In genomic region chr17:32481193-32481592, GRCh38 we compare ENCODE assay signal across 26 cellular contexts. TPM values are rescaled to one million over a fixed set of nuclear protein-coding genes. Genes with fewer than 3 reads are reported as not detected.
DNase-seq lines count a peak whose midpoint lies in the region; ATAC-seq and TF ChIP-seq lines count a peak whose summit lies in the region.
"Had no signal": no experiment of that assay in that cellular context is flagged by ENCODE, and none has a peak within 500 bp of the region (broad histone marks: within the 10 kb centered on the region; RNA-seq: fewer than 3 reads in every experiment).

No MANE protein-coding gene starts in this region.

- H3K27ac Mint-ChIP-seq in stimulated activated naive CD8-positive, alpha-beta T cell treated with anti-CD3 and anti-CD28 coated beads, Interleukin-15, Interleukin-2, amounts not matched to agents 100 ng/mL and 50 ng/mL, for 24 hours, result peak overlapping the region; percentile 66
- peak overlapping the region in 1 of 2 donors; percentile 84 for H3K27ac Mint-ChIP-seq in stimulated activated naive CD8-positive, alpha-beta T cell treated with anti-CD3 and anti-CD28 coated beads, Interleukin-15, amount 100 ng/mL, for 72 hours
- H3K27ac Mint-ChIP-seq: CD8-positive, alpha-beta T cell; effector memory CD8-positive, alpha-beta T cell had no signal

- H3K36me3 ChIP-seq in Panc1 (ENCODE audit: control insufficient read depth, insufficient read depth, low read length) (peaks cover 39% of the 10 kb centered on the region), upper lobe of right lung (peaks cover 68% of the 10 kb centered on the region), left lung (peaks cover 0 to 74% of the 10 kb centered on the region in 2 donors), PC-3 (ENCODE audit: low read depth, low read length) (peaks cover 40% of the 10 kb centered on the region)

- TF ChIP-seq CTCF in Panc1 (IDR thresholded peaks at IDR 0.05) (no peak), dorsolateral prefrontal cortex (IDR thresholded peaks at IDR 0.05 in 54 of 56, conservative IDR thresholded peaks at IDR 0.05 in 2 of 56; ENCODE audit: low read depth in 1 of 56, partially characterized antibody in 56 of 56) (no peak), upper lobe of right lung (IDR thresholded peaks at IDR 0.05) (no peak), left lung (IDR thresholded peaks at IDR 0.05) (no peak), PC-3 (conservative IDR thresholded peaks at IDR 0.05; ENCODE audit: low read depth, low read length) (no peak)

- no peaks in the 10 kb centered on the region for H3K9me2 ChIP-seq in PC-3 (replicated peaks; ENCODE audit: low read length)

- in situ Hi-C loops in Panc1 (cut with HindIII; ENCODE audit: low pct_unique_long_range_greater_than_20kb, low sequenced_read_pairs), result no loop called here

- H3K4me1 Mint-ChIP-seq in stimulated activated naive CD8-positive, alpha-beta T cell treated with anti-CD3 and anti-CD28 coated beads, Interleukin-15, Interleukin-2, amounts not matched to agents 100 ng/mL and 50 ng/mL, for 24 hours (ENCODE audit: low read depth), result peaks cover 4% of the 10 kb centered on the region
- peaks cover 31% of the 10 kb centered on the region for H3K4me1 Mint-ChIP-seq in stimulated activated naive CD8-positive, alpha-beta T cell treated with anti-CD3 and anti-CD28 coated beads, Interleukin-15, amount 100 ng/mL, for 72 hours

- peaks cover 62% of the 10 kb centered on the region for H3K36me3 Mint-ChIP-seq in stimulated activated naive CD8-positive, alpha-beta T cell treated with anti-CD3 and anti-CD28 coated beads, Interleukin-15, Interleukin-2, amounts not matched to agents 100 ng/mL and 50 ng/mL, for 24 hours (ENCODE audit: low read depth)

- H3K79me2 ChIP-seq in PC-3 (ENCODE audit: low read length), result no peaks in the 10 kb centered on the region

- H3K4me3 Mint-ChIP-seq in stimulated activated naive CD8-positive, alpha-beta T cell treated with anti-CD3 and anti-CD28 coated beads, Interleukin-15, Interleukin-2, amounts not matched to agents 100 ng/mL and 50 ng/mL, for 24 hours, result no peak overlapping the region
- H3K4me3 Mint-ChIP-seq in stimulated activated naive CD8-positive, alpha-beta T cell treated with anti-CD3 and anti-CD28 coated beads, Interleukin-15, amount 100 ng/mL, for 72 hours, result no peak overlapping the region
- H3K4me3 Mint-ChIP-seq: activated naive CD8-positive, alpha-beta T cell; CD8-positive, alpha-beta T cell; effector memory CD8-positive, alpha-beta T cell had no signal

- H3K9me3 Mint-ChIP-seq in stimulated activated naive CD8-positive, alpha-beta T cell treated with anti-CD3 and anti-CD28 coated beads, Interleukin-15, Interleukin-2, amounts not matched to agents 100 ng/mL and 50 ng/mL, for 24 hours, result no peaks in the 10 kb centered on the region
- H3K9me3 Mint-ChIP-seq in stimulated activated naive CD8-positive, alpha-beta T cell treated with anti-CD3 and anti-CD28 coated beads, Interleukin-15, amount 100 ng/mL, for 72 hours, result no peaks in the 10 kb centered on the region
- H3K9me3 Mint-ChIP-seq: CD8-positive, alpha-beta T cell; effector memory CD8-positive, alpha-beta T cell had no signal

- H3K27ac ChIP-seq in Panc1 (ENCODE audit: low read length) (no peak overlapping the region), dorsolateral prefrontal cortex (peak overlapping the region in 52 of 59 donors; percentile 0 to 99 (median 95)), upper lobe of right lung (no peak overlapping the region), left lung (no peak overlapping the region), PC-3 (ENCODE audit: low read length) (no peak overlapping the region)
- H3K27ac ChIP-seq: esophagus muscularis mucosa, HL-60, RWPE1, upper lobe of left lung, WERI-Rb-1 had no signal

- no peak for DNase-seq in stimulated activated naive CD8-positive, alpha-beta T cell treated with anti-CD3 and anti-CD28 coated beads, Interleukin-15, amount 100 ng/mL, for 72 hours
- DNase-seq in Panc1 (ENCODE audit: low read depth, low spot score) (no peak), dorsolateral prefrontal cortex (no peak), upper lobe of right lung (peak; percentile 25), left lung (no peak), PC-3 (no peak), dermis blood vessel endothelial cell (no peak)
- DNase-seq: activated CD4-positive, alpha-beta T cell treated with anti-CD3 and anti-CD28 coated beads, Interleukin-2, amount 50 U/mL, for 4 hours; activated T-cell treated with anti-CD3 and anti-CD28 coated beads, Interleukin-2, amount 50 U/mL, for 1 hour; CD8-positive, alpha-beta T cell; cerebellar nuclear complex; effector memory CD8-positive, alpha-beta T cell; foreskin melanocyte; Kasumi-1; NCI-H1694; NCI-H2171 treated with DMSO at 0.1 percent for 48 hours; NCI-H526 treated with DMSO at 0.1 percent for 48 hours; WERI-Rb-1 had no signal

- peaks cover 7% of the 10 kb centered on the region for H3F3A ChIP-seq in PC-3 (ENCODE audit: low read length, unreplicated experiment)

- BruUV-seq in Panc1 (replicated peaks; lab: Mats Ljungman, UMichigan) (TSS peak; percentile 63), PC-3 (replicated peaks; lab: Mats Ljungman, UMichigan) (no TSS peak)

- no peak overlapping the region for H3K9ac ChIP-seq in PC-3 (ENCODE audit: low read length)

- intact Hi-C loops in Panc1 (cut with micrococcal nuclease; ENCODE audit: unreplicated experiment) (loop anchor here (5.0 kb wide), 1 partner anchor 271 kb away; no protein-coding TSS in a partner anchor), dorsolateral prefrontal cortex (cut with DNase I) (loop anchor here (5.0 to 10.0 kb wide), 4 partner anchors 66 to 454 kb away; no protein-coding TSS in a partner anchor), upper lobe of right lung (cut with DNase I) (no loop called here), left lung (cut with DNase I) (loop anchor here in 1 of 2 donors (10.0 kb wide), 1 partner anchor 274 kb away; no protein-coding TSS in a partner anchor), PC-3 (cut with micrococcal nuclease) (loop anchor here (5.0 to 10.0 kb wide), 2 partner anchors 124 to 276 kb away; no protein-coding TSS in a partner anchor)

- H3K27me3 Mint-ChIP-seq in stimulated activated naive CD8-positive, alpha-beta T cell treated with anti-CD3 and anti-CD28 coated beads, Interleukin-15, Interleukin-2, amounts not matched to agents 100 ng/mL and 50 ng/mL, for 24 hours, result no peaks in the 10 kb centered on the region
- no peaks in the 10 kb centered on the region for H3K27me3 Mint-ChIP-seq in stimulated activated naive CD8-positive, alpha-beta T cell treated with anti-CD3 and anti-CD28 coated beads, Interleukin-15, amount 100 ng/mL, for 72 hours
- H3K27me3 Mint-ChIP-seq: activated naive CD8-positive, alpha-beta T cell; effector memory CD8-positive, alpha-beta T cell had no signal

- H2AFZ ChIP-seq in PC-3 (ENCODE audit: low read length), result no peak overlapping the region

- POLR2A ChIA-PET in Panc1 (lab: Charles Lee), result no interaction called here
- POLR2A ChIA-PET in PC-3 (lab: Charles Lee; ENCODE audit: unreplicated experiment), result no interaction called here

- H3K4me3 ChIP-seq in Panc1 (ENCODE audit: low read depth in 2 of 2, low read length in 2 of 2) (no peak overlapping the region), dorsolateral prefrontal cortex (no peak overlapping the region), upper lobe of right lung (no peak overlapping the region), left lung (no peak overlapping the region), PC-3 (ENCODE audit: low read length) (no peak overlapping the region)
- H3K4me3 ChIP-seq: esophagus muscularis mucosa, HAP-1, mucosa of descending colon, upper lobe of left lung had no signal

- no peaks in the 10 kb centered on the region for H3K27me3 ChIP-seq in Panc1 (ENCODE audit: control insufficient read depth, insufficient read depth, low read length)
- H3K27me3 ChIP-seq in dorsolateral prefrontal cortex, result no peaks in the 10 kb centered on the region
- no peaks in the 10 kb centered on the region for H3K27me3 ChIP-seq in upper lobe of right lung
- H3K27me3 ChIP-seq in left lung, result peaks cover 0 to 4% of the 10 kb centered on the region in 2 donors
- no peaks in the 10 kb centered on the region for H3K27me3 ChIP-seq in PC-3 (ENCODE audit: low read length)
- H3K27me3 ChIP-seq: esophagus muscularis mucosa, upper lobe of left lung had no signal

- CTCF ChIA-PET in Panc1 (lab: Charles Lee), result no interaction called here
- CTCF ChIA-PET in PC-3 (lab: Charles Lee), result no interaction called here

- no peaks in the 10 kb centered on the region for H4K20me1 ChIP-seq in PC-3 (ENCODE audit: low read length)

- ATAC-seq in stimulated activated naive CD8-positive, alpha-beta T cell treated with anti-CD3 and anti-CD28 coated beads, Interleukin-15, amount 100 ng/mL, for 72 hours, result no peak
- ATAC-seq in Panc1 (no peak), upper lobe of right lung (no peak), left lung (no peak), PC-3 (no peak)
- ATAC-seq: CD8-positive, alpha-beta T cell; effector memory CD8-positive, alpha-beta T cell; mucosa of descending colon had no signal

- H3K4me1 ChIP-seq in Panc1 (ENCODE audit: control insufficient read depth, insufficient read depth, low read length) (peaks cover 20% of the 10 kb centered on the region), upper lobe of right lung (peaks cover 10% of the 10 kb centered on the region), left lung (peaks cover 3 to 4% of the 10 kb centered on the region in 2 donors), PC-3 (ENCODE audit: insufficient read depth, low read length) (peaks cover 4% of the 10 kb centered on the region; the same call in 1 of the 2 replicates)

- H3K9me3 ChIP-seq in Panc1 (ENCODE audit: control insufficient read depth, insufficient read depth, low read depth, low read length), result no peaks in the 10 kb centered on the region
- no peaks in the 10 kb centered on the region for H3K9me3 ChIP-seq in upper lobe of right lung
- no peaks in the 10 kb centered on the region for H3K9me3 ChIP-seq in left lung
- no peaks in the 10 kb centered on the region for H3K9me3 ChIP-seq in PC-3 (ENCODE audit: low read length)
- H3K9me3 ChIP-seq: esophagus muscularis mucosa, HAP-1, mucosa of descending colon, upper lobe of left lung had no signal

- no peak overlapping the region for H3K4me2 ChIP-seq in PC-3 (ENCODE audit: low read length)

RNA-seq across cellular contexts. Expression of gene CDK5R1, which starts 5.6 kb away (rescaled TPM):
- total RNA-seq in Panc1 (2021; ENCODE audit: unreplicated experiment), result 7.9 TPM
- polyA plus RNA-seq in Panc1 (2012; ENCODE audit: insufficient read length), result 6.8 TPM
- 100 to 1,000 TPM in 114 of 120 experiments, 10 to 100 TPM in 6; 52.9 to 209 (median 145) TPM for total RNA-seq in dorsolateral prefrontal cortex
- total RNA-seq in upper lobe of right lung, result 1.6 TPM
- total RNA-seq in left lung, result 1 to 10 TPM; 1.3 to 1.5 TPM
- 1.7 and 3.0 TPM in 2 replicates for total RNA-seq in PC-3 (2014; rRNA removed)
- 1.4 and 1.9 TPM in 2 replicates for total RNA-seq in dermis blood vessel endothelial cell

RNA-seq across cellular contexts. Expression of gene PSMD11, which starts 36.9 kb away (rescaled TPM):
- total RNA-seq in Panc1 (2021; ENCODE audit: unreplicated experiment) (212 TPM), dorsolateral prefrontal cortex (100 to 1,000 TPM in 5 of 120 experiments, 10 to 100 TPM in 115; 63.1 to 112 (median 81.0) TPM), upper lobe of right lung (62.8 TPM), left lung (100 to 1,000 TPM in 1 of 2 donors, 10 to 100 TPM in 1; 67.4 to 115 TPM), PC-3 (2014; rRNA removed) (160 and 163 TPM in 2 replicates), dermis blood vessel endothelial cell (130 and 152 TPM in 2 replicates)
- 86.3 TPM for polyA plus RNA-seq in Panc1 (2012; ENCODE audit: insufficient read length)

Comparison
In these comparisons a context has a peak if more than half of its experiments do, and no peak if none do; other contexts are left out.
1. H3K27ac ChIP-seq: peak in dorsolateral prefrontal cortex (52 of 59); none in Panc1 (single experiment), upper lobe of right lung (single experiment), left lung (0 of 2) and PC-3 (single experiment).